Comparison of ENCODE assay signal across 8 cellular contexts in the genomic region with DNA sequence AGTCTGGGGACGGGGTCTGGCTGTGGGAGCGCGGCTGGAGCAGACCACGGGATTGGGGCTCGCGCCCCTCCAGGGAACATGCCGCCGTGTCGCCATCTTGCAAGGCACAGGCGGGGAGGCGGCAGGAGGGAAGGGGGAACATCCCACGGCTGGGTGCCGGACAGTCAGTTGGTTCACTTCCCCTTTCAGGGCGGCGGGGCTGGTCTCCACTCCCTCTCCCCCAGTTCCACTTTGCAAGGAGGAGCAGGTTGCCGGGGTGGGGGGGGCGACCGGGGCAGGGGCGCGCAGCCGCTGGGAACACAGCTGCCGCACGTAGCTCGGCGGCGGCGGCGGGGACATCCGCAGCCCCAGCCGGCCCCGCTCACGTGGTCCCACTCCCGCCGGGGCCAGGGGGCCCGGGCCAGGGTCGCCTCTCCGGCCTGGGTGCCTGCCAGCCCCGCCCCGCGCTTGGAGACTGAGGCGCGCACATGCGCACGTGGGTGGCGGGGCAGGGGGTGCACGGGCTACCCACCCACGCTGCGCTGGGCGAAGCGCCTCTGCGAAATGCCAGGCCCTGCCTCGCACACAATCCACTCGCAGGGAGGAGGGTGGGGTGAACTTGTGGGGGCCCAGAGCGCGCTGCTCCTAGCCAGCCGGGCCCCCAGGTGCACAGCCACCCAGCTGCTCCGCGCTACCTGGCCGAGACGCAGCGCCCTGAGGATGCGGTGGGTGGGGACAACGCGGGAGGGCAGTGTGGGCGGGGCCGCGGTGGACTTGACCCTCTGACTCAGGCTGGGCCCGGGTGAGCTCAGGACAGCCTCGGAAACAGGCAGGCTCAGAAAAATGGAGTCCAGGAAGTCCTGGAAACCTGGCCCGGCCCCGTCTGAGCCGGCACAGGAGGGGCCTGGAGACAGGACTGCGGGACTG. TPM values are rescaled to one million over a fixed set of nuclear protein-coding genes. Genes with fewer than 3 reads are reported as not detected.
A peak's percentile ranks its signal among the peaks of the same experiment; 100 is the strongest.
DNase-seq lines count a peak whose midpoint lies in the region; ATAC-seq and TF ChIP-seq lines count a peak whose summit lies in the region.

No MANE protein-coding gene starts in this region.

- H4K20me1 ChIP-seq in MM.1S (ENCODE audit: insufficient read depth, low read length): no peaks in the 10 kb centered on the region

- H3K4me2 ChIP-seq in MM.1S (ENCODE audit: low read depth, low read length): peak overlapping the region; percentile 99

- CTCF ChIA-PET in activated CD8-positive, alpha-beta T cell treated with anti-CD3 and anti-CD28 coated beads, Interleukin-2, amount 10 ng/mL, durations not matched to agents 7 days and 5 days (lab: Charles Lee): interaction anchor here (0.8 to 1.8 kb wide), 6 partner anchors 8 to 40 kb away, joined by 3 to 7 read pairs (median 4); no protein-coding TSS in a partner anchor

- no peaks in the 10 kb centered on the region for H3K27me3 Mint-ChIP-seq in activated CD8-positive, alpha-beta T cell treated with anti-CD3 and anti-CD28 coated beads, Interleukin-2, amount 10 ng/mL, durations not matched to agents 7 days and 5 days (ENCODE audit: low read depth)

- peak; percentile 15 for ATAC-seq in activated CD8-positive, alpha-beta T cell treated with anti-CD3 and anti-CD28 coated beads, Interleukin-2, amount 10 ng/mL, durations not matched to agents 7 days and 5 days
- ATAC-seq in mucosa of descending colon (peak; percentile 71), HG02884 (IDR thresholded peaks at IDR 0.05; ENCODE audit: unreplicated experiment) (no peak)

- no peaks in the 10 kb centered on the region for H3K9me3 Mint-ChIP-seq in activated CD8-positive, alpha-beta T cell treated with anti-CD3 and anti-CD28 coated beads, Interleukin-2, amount 10 ng/mL, durations not matched to agents 7 days and 5 days (ENCODE audit: insufficient read depth)

- WGBS in esophagus, 2 donors: 2 to 4% methylated on average over 51 to 70 of the region's 73 CpGs

- no peaks in the 10 kb centered on the region for H3K9me3 ChIP-seq in MM.1S (replicated peaks; ENCODE audit: insufficient read depth, low read length)
- no peaks in the 10 kb centered on the region for H3K9me3 ChIP-seq in esophagus (ENCODE audit: control insufficient read depth in 2 of 2, insufficient read depth in 1 of 2, low read depth in 1 of 2, low read length in 1 of 2)
- H3K9me3 ChIP-seq in mucosa of descending colon: no peaks in the 10 kb centered on the region

- no peaks in the 10 kb centered on the region for H3K27me3 ChIP-seq in MM.1S (replicated peaks; ENCODE audit: insufficient read depth, low read length)
- no peaks in the 10 kb centered on the region for H3K27me3 ChIP-seq in esophagus (ENCODE audit: control insufficient read depth in 1 of 2, insufficient read depth in 2 of 2, low read length in 2 of 2)

- peak overlapping the region; percentile 78 for H3K27ac ChIP-seq in MM.1S (ENCODE audit: low read length)
- H3K27ac ChIP-seq in esophagus (ENCODE audit: low read depth in 2 of 2, low read length in 1 of 2): peak overlapping the region; percentile 95 to 97
- peak overlapping the region; percentile 78 for H3K27ac ChIP-seq in temporal lobe (ENCODE audit: low read depth, low read length)

- intact Hi-C loops in mucosa of descending colon (cut with DNase I, micrococcal nuclease): no loop called here

- H3K4me3 Mint-ChIP-seq in activated CD8-positive, alpha-beta T cell treated with anti-CD3 and anti-CD28 coated beads, Interleukin-2, amount 10 ng/mL, durations not matched to agents 7 days and 5 days: peak overlapping the region; percentile 83

- H3K36me3 ChIP-seq in MM.1S (replicated peaks; ENCODE audit: insufficient read depth, low read length) (no peaks in the 10 kb centered on the region), esophagus (ENCODE audit: control insufficient read depth in 2 of 2, insufficient read depth in 2 of 2, low read length in 1 of 2) (peaks cover 0 to 3% of the 10 kb centered on the region in 2 donors), mucosa of descending colon (ENCODE audit: low read depth) (no peaks in the 10 kb centered on the region)

- peaks cover 7% of the 10 kb centered on the region for H3K36me3 Mint-ChIP-seq in activated CD8-positive, alpha-beta T cell treated with anti-CD3 and anti-CD28 coated beads, Interleukin-2, amount 10 ng/mL, durations not matched to agents 7 days and 5 days (ENCODE audit: low read depth)

- peak; percentile 88 for DNase-seq in GM10266 (ENCODE audit: extremely low spot score)
- peak; percentile 82 for DNase-seq in MM.1S
- peak; percentile 51 for DNase-seq in activated CD8-positive, alpha-beta T cell treated with anti-CD3 and anti-CD28 coated beads, Interleukin-2, amount 10 ng/mL, durations not matched to agents 7 days and 5 days
- DNase-seq in mucosa of descending colon: peak; percentile 96
- no peak for DNase-seq in 8988T

- POLR2A ChIA-PET in activated CD8-positive, alpha-beta T cell treated with anti-CD3 and anti-CD28 coated beads, Interleukin-2, amount 10 ng/mL, durations not matched to agents 7 days and 5 days (lab: Charles Lee): interaction anchor here (0.6 to 2.2 kb wide), 10 partner anchors 7 to 1093 kb away, joined by 3 to 9 read pairs (median 4); no protein-coding TSS in a partner anchor

- peak overlapping the region; percentile 60 for H2AFZ ChIP-seq in MM.1S (ENCODE audit: low read length)

- peaks cover 95% of the 10 kb centered on the region for H3K79me2 ChIP-seq in MM.1S (ENCODE audit: low read length)

- H3K4me1 Mint-ChIP-seq in activated CD8-positive, alpha-beta T cell treated with anti-CD3 and anti-CD28 coated beads, Interleukin-2, amount 10 ng/mL, durations not matched to agents 7 days and 5 days (ENCODE audit: low read depth): peaks cover 78% of the 10 kb centered on the region

- H3F3A ChIP-seq in MM.1S (ENCODE audit: insufficient read depth, low read length): peaks cover 37% of the 10 kb centered on the region

- peak overlapping the region; percentile 75 for H3K4me3 ChIP-seq in MM.1S (ENCODE audit: low read length)
- H3K4me3 ChIP-seq in esophagus (ENCODE audit: low read depth in 1 of 2, low read length in 2 of 2): peak overlapping the region; percentile 44 to 50
- H3K4me3 ChIP-seq in mucosa of descending colon: peak overlapping the region; percentile 14

- no peaks in the 10 kb centered on the region for H3K9me2 ChIP-seq in MM.1S (replicated peaks; ENCODE audit: insufficient read depth, low read length)

- H3K4me1 ChIP-seq in MM.1S (ENCODE audit: low read length): peaks cover 40% of the 10 kb centered on the region
- peaks cover 17 to 67% of the 10 kb centered on the region in 2 donors for H3K4me1 ChIP-seq in esophagus (ENCODE audit: control insufficient read depth in 2 of 2, insufficient read depth in 2 of 2, low read length in 1 of 2)
- H3K4me1 ChIP-seq in mucosa of descending colon (ENCODE audit: low read depth): peaks cover 87% of the 10 kb centered on the region

- TF ChIP-seq CTCF in GM10266 (IDR thresholded peaks at IDR 0.05; ENCODE audit: control insufficient read depth, insufficient read depth, low read depth, missing control alignments) (no peak), MM.1S (IDR thresholded peaks at IDR 0.05; ENCODE audit: low read length) (no peak), mucosa of descending colon (IDR thresholded peaks at IDR 0.05) (no peak)

- peak overlapping the region; percentile 80 for H3K9ac ChIP-seq in MM.1S (ENCODE audit: low read length)

- peak overlapping the region; percentile 95 for H3K27ac Mint-ChIP-seq in activated CD8-positive, alpha-beta T cell treated with anti-CD3 and anti-CD28 coated beads, Interleukin-2, amount 10 ng/mL, durations not matched to agents 7 days and 5 days

RNA-seq across cellular contexts. Expression of a gene that starts 6.4 kb away (rescaled TPM):
- total RNA-seq in activated CD8-positive, alpha-beta T cell treated with anti-CD3 and anti-CD28 coated beads, Interleukin-2, amount 10 ng/mL, durations not matched to agents 7 days and 5 days: 10 to 100 TPM; 26.5 to 29.8 TPM
- polyA plus RNA-seq in esophagus: 10 to 100 TPM in 1 of 2 donors, 1 to 10 TPM in 1; 9.3 to 13.5 TPM
- 10 to 100 TPM; 22.6 to 26.5 (median 25.6) TPM for total RNA-seq in mucosa of descending colon
- total RNA-seq in temporal lobe: 3.4 TPM

RNA-seq across cellular contexts. Expression of a gene that starts 8.7 kb away (rescaled TPM):
- 10 to 100 TPM; 47.9 to 52.9 TPM for total RNA-seq in activated CD8-positive, alpha-beta T cell treated with anti-CD3 and anti-CD28 coated beads, Interleukin-2, amount 10 ng/mL, durations not matched to agents 7 days and 5 days
- 10 to 100 TPM; 13.9 to 27.4 TPM for polyA plus RNA-seq in esophagus
- total RNA-seq in mucosa of descending colon (10 to 100 TPM; 45.4 to 54.3 (median 50.2) TPM), temporal lobe (9.6 TPM)

RNA-seq across cellular contexts. Expression of a gene that starts 28.3 kb away (rescaled TPM):
- total RNA-seq in activated CD8-positive, alpha-beta T cell treated with anti-CD3 and anti-CD28 coated beads, Interleukin-2, amount 10 ng/mL, durations not matched to agents 7 days and 5 days: 100 to 1,000 TPM; 181 to 196 TPM
- polyA plus RNA-seq in esophagus: 10 to 100 TPM; 73.9 to 76.2 TPM
- 10 to 100 TPM; 60.9 to 65.8 (median 65.8) TPM for total RNA-seq in mucosa of descending colon
- 22.6 TPM for total RNA-seq in temporal lobe

RNA-seq across cellular contexts. Expression of a gene that starts 44.9 kb away (rescaled TPM):
- total RNA-seq in activated CD8-positive, alpha-beta T cell treated with anti-CD3 and anti-CD28 coated beads, Interleukin-2, amount 10 ng/mL, durations not matched to agents 7 days and 5 days: 10 to 100 TPM; 20.2 to 27.8 TPM
- polyA plus RNA-seq in esophagus: 1 to 10 TPM in 1 of 2 donors, under 1 TPM in 1; 0.68 to 1.2 TPM
- total RNA-seq in mucosa of descending colon (1 to 10 TPM in 1 of 3 donors, under 1 TPM in 2; 0.55 to 1.2 (median 0.80) TPM), temporal lobe (under 0.01 TPM)

RNA-seq across cellular contexts. Expression of a gene that starts 48.2 kb away (rescaled TPM):
- total RNA-seq in activated CD8-positive, alpha-beta T cell treated with anti-CD3 and anti-CD28 coated beads, Interleukin-2, amount 10 ng/mL, durations not matched to agents 7 days and 5 days: 10 to 100 TPM in 1 of 2 experiments, 1 to 10 TPM in 1; 9.9 to 11.0 TPM
- 1 to 10 TPM; 6.4 to 6.9 TPM for polyA plus RNA-seq in esophagus
- 10 to 100 TPM; 12.5 to 21.9 (median 19.6) TPM for total RNA-seq in mucosa of descending colon
- total RNA-seq in temporal lobe: 0.74 TPM

Comparison
In these comparisons a context has a peak if more than half of its experiments do, and no peak if none do; other contexts are left out.
1. H3K4me3 ChIP-seq: peak in every context shown above with its lines; median percentile 75 in MM.1S; 47 in esophagus; 14 in mucosa of descending colon.